1 cellular context compared by ENCODE assay signal in genomic region chr4:38332699-38333098, GRCh38.
TF ChIP-seq lines count a peak whose summit lies in the region.

No MANE protein-coding gene starts in this region.

TF ChIP-seq in HepG2, 621 proteins besides CTCF, POLR2A, EP300 and RAD21 (continued from another document):
- TF ChIP-seq ZNF609 (CRISPR knock-in tag; IDR thresholded peaks at IDR 0.05; ENCODE audit: borderline replicate concordance) (no peak), CREB1 (IDR thresholded peaks at IDR 0.05) (no peak), CREB1 (CRISPR knock-in tag; IDR thresholded peaks at IDR 0.05) (no peak), USF2 (IDR thresholded peaks at IDR 0.05; ENCODE audit: low read depth, low read length) (no peak), USF2 (CRISPR knock-in tag; IDR thresholded peaks at IDR 0.05; ENCODE audit: borderline replicate concordance) (no peak)
